7 cellular contexts compared by ENCODE assay signal in the genomic region with DNA sequence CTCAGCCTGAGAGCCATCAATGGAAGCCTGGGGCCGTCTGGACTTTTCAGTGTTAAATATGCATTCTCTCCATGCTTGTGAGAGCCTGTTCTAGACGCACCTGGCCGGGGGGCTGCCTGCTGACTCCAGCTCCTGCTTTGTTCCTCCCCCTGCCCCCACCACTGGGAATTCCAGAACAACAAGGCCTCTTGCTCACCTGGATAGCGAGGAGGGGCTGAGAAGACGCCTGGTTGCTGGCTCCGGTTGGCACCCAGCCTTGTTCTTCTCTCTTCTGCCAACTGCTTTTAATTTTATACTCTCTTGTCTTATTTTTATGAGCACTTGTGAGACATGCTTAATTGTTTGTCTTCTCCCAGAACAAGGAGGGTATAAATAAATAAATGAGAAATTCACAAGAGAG.
"Had no signal": no experiment of that assay in that cellular context is flagged by ENCODE, and none has a peak within 500 bp of the region (broad histone marks: within the 10 kb centered on the region; RNA-seq: fewer than 3 reads in every experiment).

No MANE protein-coding gene starts in this region.

- H3K27me3 ChIP-seq: right atrium auricular region had no signal

- H3K27ac ChIP-seq: right atrium auricular region, tibial artery had no signal

- DNase-seq: cortex of kidney had no signal

- FAIRE-seq: frontal cortex, TTC549 had no signal

- H3K36me3 Mint-ChIP-seq: memory B cell, natural killer cell had no signal

- H3K4me1 ChIP-seq: right atrium auricular region had no signal

- H3K9me3 Mint-ChIP-seq: memory B cell, natural killer cell had no signal

- H3K9me3 ChIP-seq: right atrium auricular region, tibial artery had no signal

- H3K4me3 Mint-ChIP-seq: memory B cell, natural killer cell had no signal

- H3K36me3 ChIP-seq: right atrium auricular region, tibial artery had no signal

- H3K4me3 ChIP-seq: right atrium auricular region, tibial artery had no signal

- H3K27ac Mint-ChIP-seq: natural killer cell had no signal
